Comparison of ENCODE assay signal across 28 cellular contexts in the genomic region with DNA sequence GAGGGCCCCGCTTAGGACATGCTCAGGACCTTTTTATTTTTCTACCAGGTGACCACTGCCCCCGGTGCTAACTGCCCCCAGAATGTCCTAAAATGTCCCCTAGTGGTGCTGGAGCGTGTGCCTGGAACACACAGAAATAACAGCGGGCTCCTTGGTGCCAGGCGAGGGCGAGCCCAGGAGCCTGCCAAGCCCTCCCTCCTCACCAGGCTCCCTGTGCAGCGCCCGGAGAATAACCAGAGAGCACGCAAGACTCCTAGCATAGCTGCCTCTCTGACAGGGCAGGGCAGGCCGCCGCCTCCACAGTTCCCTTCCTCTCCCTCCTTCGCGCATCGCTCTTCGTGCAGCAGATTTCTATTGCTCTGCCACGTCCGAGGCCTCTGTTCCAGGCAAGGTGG.
"Had no signal": no experiment of that assay in that cellular context is flagged by ENCODE, and none has a peak within 500 bp of the region (broad histone marks: within the 10 kb centered on the region; RNA-seq: fewer than 3 reads in every experiment).

No MANE protein-coding gene starts in this region.

- H3K27me3 ChIP-seq: colonic mucosa, right lobe of liver had no signal

- H3K9me3 ChIP-seq: colonic mucosa, esophagus squamous epithelium, right lobe of liver, suprapubic skin, tibial artery had no signal

- H3K4me3 ChIP-seq: colonic mucosa, esophagus squamous epithelium, heart right ventricle, lung, right lobe of liver, smooth muscle cell, suprapubic skin, tibial artery had no signal

- H3K27ac ChIP-seq: colonic mucosa, esophagus squamous epithelium, heart right ventricle, parathyroid adenoma, right lobe of liver, suprapubic skin, tibial artery had no signal

- DNase-seq: colonic mucosa; effector CD8-positive, alpha-beta T cell; esophagus squamous epithelium; foreskin melanocyte; glutamatergic neuron; heart right ventricle; hippocampal formation; immature natural killer cell; kidney glomerular epithelial cell; left colon; left ventricle myocardium superior; natural killer cell; right lobe of liver; stimulated activated CD4-positive, alpha-beta T cell treated with anti-CD3 and anti-CD28 coated beads, Interleukin-12 subunit alpha, Interleukin-12 subunit beta, amount 100 ng/mL, for 4 hours; stimulated activated CD4-positive, alpha-beta T cell treated with anti-CD3 and anti-CD28 coated beads, Interleukin-1b, Interleukin-23, amount 100 ng/mL, for 48 hours; stimulated activated CD4-positive, alpha-beta T cell treated with anti-CD3 and anti-CD28 coated beads, Interleukin-4, amount 100 ng/mL, for 1 hour; stimulated activated CD8-positive, alpha-beta memory T cell treated with anti-CD3 and anti-CD28 coated beads, Interleukin-4, amount 100 ng/mL, for 48 hours; stimulated activated naive CD4-positive, alpha-beta T cell; stimulated activated naive CD8-positive, alpha-beta T cell treated with anti-CD3 and anti-CD28 coated beads, Interleukin-15, amount 100 ng/mL, for 72 hours; tibial artery had no signal

- H3K27ac Mint-ChIP-seq: immature natural killer cell; memory B cell; natural killer cell; progenitor cell of endocrine pancreas; stimulated activated naive CD8-positive, alpha-beta T cell treated with anti-CD3 and anti-CD28 coated beads, Interleukin-15, amount 100 ng/mL, for 72 hours; type B pancreatic cell had no signal

- H3K4me2 ChIP-seq: smooth muscle cell had no signal

- H3K4me1 Mint-ChIP-seq: immature natural killer cell, natural killer cell had no signal

- H3K36me3 Mint-ChIP-seq: immature natural killer cell, memory B cell, natural killer cell, type B pancreatic cell had no signal

- H3K4me1 ChIP-seq: colonic mucosa, parathyroid adenoma, right lobe of liver, tibial artery had no signal

- H3K36me3 ChIP-seq: colonic mucosa, esophagus squamous epithelium, heart right ventricle, right lobe of liver, suprapubic skin, tibial artery had no signal

- H3K9ac ChIP-seq: parathyroid adenoma had no signal

- ATAC-seq: heart right ventricle, left colon, left ventricle myocardium superior, natural killer cell had no signal

- H3K9me3 Mint-ChIP-seq: dendritic cell treated with granulocyte-macrophage colony-stimulating factor and Interleukin-4, amounts not matched to agents 40 ng/mL and 50 ng/mL, for 4 days; immature natural killer cell; natural killer cell; stimulated activated naive CD8-positive, alpha-beta T cell treated with anti-CD3 and anti-CD28 coated beads, Interleukin-15, amount 100 ng/mL, for 72 hours had no signal

- H3K4me3 Mint-ChIP-seq: immature natural killer cell; natural killer cell; stimulated activated naive CD8-positive, alpha-beta T cell treated with anti-CD3 and anti-CD28 coated beads, Interleukin-15, amount 100 ng/mL, for 72 hours; type B pancreatic cell had no signal
